8 cellular contexts compared by ENCODE assay signal in genomic region chr7:151083824-151084160, GRCh38. TPM values are rescaled to one million over a fixed set of nuclear protein-coding genes. Genes with fewer than 3 reads are reported as not detected.
DNase-seq lines count a peak whose midpoint lies in the region; ATAC-seq and TF ChIP-seq lines count a peak whose summit lies in the region.

No MANE protein-coding gene starts in this region.

- DNase-seq in CD14-positive monocyte (ENCODE audit: low spot score): no peak
- no peak for DNase-seq in NT2/D1 (ENCODE audit: low read depth, low spot score)
- DNase-seq in effector memory CD8-positive, alpha-beta T cell: no peak
- no peak for DNase-seq in neural progenitor cell (ENCODE audit: low spot score)
- no peak for DNase-seq in NCI-H2196 (lab: John Stamatoyannopoulos, UW; ENCODE audit: unreplicated experiment)
- DNase-seq in NCI-H2107 treated with DMSO at 0.1 percent for 48 hours (lab: John Stamatoyannopoulos, UW; ENCODE audit: unreplicated experiment): no peak
- no peak for DNase-seq in NCI-H446 (lab: John Stamatoyannopoulos, UW)
- no peak for DNase-seq in GM10266 (ENCODE audit: extremely low spot score)

- H2AFZ ChIP-seq in neural progenitor cell (replicated peaks): peak overlapping the region; percentile 74

- H3K9me3 ChIP-seq in NT2/D1 (ENCODE audit: insufficient read depth, low read length): no peaks in the 10 kb centered on the region
- no peaks in the 10 kb centered on the region for H3K9me3 ChIP-seq in neural progenitor cell (ENCODE audit: low read depth)

- H3K4me1 ChIP-seq in NT2/D1 (ENCODE audit: insufficient read depth, insufficient read length): peaks cover 15% of the 10 kb centered on the region
- peaks cover 48% of the 10 kb centered on the region for H3K4me1 ChIP-seq in neural progenitor cell

- H3K4me1 Mint-ChIP-seq in CD14-positive monocyte (peaks cover 50% of the 10 kb centered on the region), neural progenitor cell (peaks cover 41% of the 10 kb centered on the region)
- peaks cover 29 to 33% of the 10 kb centered on the region in 2 donors for H3K4me1 Mint-ChIP-seq in effector memory CD8-positive, alpha-beta T cell (ENCODE audit: low read depth in 2 of 2)

- H3K27me3 ChIP-seq in NT2/D1 (ENCODE audit: insufficient read depth, insufficient read length): peaks cover 19% of the 10 kb centered on the region
- peaks cover 21% of the 10 kb centered on the region for H3K27me3 ChIP-seq in neural progenitor cell

- intact Hi-C loops in CD14-positive monocyte (cut with micrococcal nuclease): loop anchor here in 1 of 2 donors (10.0 kb wide), 2 partner anchors 299 to 709 kb away; partner anchors contain the start of gene ZNF775

- peaks cover 66% of the 10 kb centered on the region for H3F3A ChIP-seq in neural progenitor cell (ENCODE audit: low read depth)

- H3K27me3 Mint-ChIP-seq in CD14-positive monocyte (ENCODE audit: low read depth in 3 of 3) (peaks cover 0 to 2% (median 0%) of the 10 kb centered on the region in 3 donors), neural progenitor cell (ENCODE audit: insufficient read depth, low read depth) (peaks cover 18% of the 10 kb centered on the region)
- H3K27me3 Mint-ChIP-seq in effector memory CD8-positive, alpha-beta T cell: peaks cover 0 to 9% of the 10 kb centered on the region in 2 donors

- no peak for ATAC-seq in effector memory CD8-positive, alpha-beta T cell (replicated peaks)

- H3K4me3 ChIP-seq in NT2/D1 (ENCODE audit: insufficient read length, low read depth) (peak overlapping the region; percentile 36), neural progenitor cell (peak overlapping the region; percentile 96)

- H4K20me1 ChIP-seq in neural progenitor cell (ENCODE audit: low read depth): peaks cover 37% of the 10 kb centered on the region

- TF ChIP-seq CTCF in CD14-positive monocyte (IDR thresholded peaks at IDR 0.05): no peak
- no peak for TF ChIP-seq CTCF in neural progenitor cell (IDR thresholded peaks at IDR 0.05)
- no peak for TF ChIP-seq CTCF in GM10266 (IDR thresholded peaks at IDR 0.05; ENCODE audit: control insufficient read depth, insufficient read depth, low read depth, missing control alignments)

- H3K36me3 ChIP-seq in NT2/D1 (ENCODE audit: insufficient read depth, insufficient read length, low read length) (peaks cover 10% of the 10 kb centered on the region), neural progenitor cell (no peaks in the 10 kb centered on the region)

- peak overlapping the region in 1 of 2 donors; percentile 84 for H3K4me3 Mint-ChIP-seq in CD14-positive monocyte
- H3K4me3 Mint-ChIP-seq in effector memory CD8-positive, alpha-beta T cell: peak overlapping the region; percentile 94 to 95
- H3K4me3 Mint-ChIP-seq in neural progenitor cell: peak overlapping the region; percentile 93

- H3K9me3 Mint-ChIP-seq in CD14-positive monocyte (peaks cover 0 to 2% (median 0%) of the 10 kb centered on the region in 7 donors), neural progenitor cell (no peaks in the 10 kb centered on the region)
- H3K9me3 Mint-ChIP-seq in effector memory CD8-positive, alpha-beta T cell: no peaks in the 10 kb centered on the region

- no peak overlapping the region for H3K27ac ChIP-seq in neural progenitor cell

- H3K9ac ChIP-seq in NT2/D1 (ENCODE audit: insufficient read length, low read depth) (peak overlapping the region; percentile 66), neural progenitor cell (no peak overlapping the region)

- H3K27ac Mint-ChIP-seq in CD14-positive monocyte (peak overlapping the region in 6 of 7 donors; percentile 25 to 86 (median 64)), neural progenitor cell (no peak overlapping the region)
- peak overlapping the region; percentile 92 to 96 for H3K27ac Mint-ChIP-seq in effector memory CD8-positive, alpha-beta T cell

- peaks cover 0 to 2% of the 10 kb centered on the region in 2 donors for H3K36me3 Mint-ChIP-seq in CD14-positive monocyte
- peaks cover 11% of the 10 kb centered on the region for H3K36me3 Mint-ChIP-seq in effector memory CD8-positive, alpha-beta T cell (ENCODE audit: insufficient read depth)
- H3K36me3 Mint-ChIP-seq in neural progenitor cell: peaks cover 4% of the 10 kb centered on the region

- peaks cover 46% of the 10 kb centered on the region for H3K79me2 ChIP-seq in neural progenitor cell (ENCODE audit: low read depth)

- peak overlapping the region; percentile 86 for H3K4me2 ChIP-seq in neural progenitor cell

RNA-seq across cellular contexts. Expression of gene TMUB1, which starts 0.5 kb away (rescaled TPM):
- 10 to 100 TPM; 17.4 to 19.8 TPM for polyA plus RNA-seq in CD14-positive monocyte
- 6.0 and 49.4 TPM in 2 replicates for total RNA-seq in neural progenitor cell (ENCODE audit: low replicate concordance)

RNA-seq across cellular contexts. Expression of gene AGAP3, which starts 2.5 kb away (rescaled TPM):
- 1 to 10 TPM; 6.4 to 6.8 TPM for polyA plus RNA-seq in CD14-positive monocyte
- 38.9 and 73.0 TPM in 2 replicates for total RNA-seq in neural progenitor cell (ENCODE audit: low replicate concordance)

RNA-seq across cellular contexts. Expression of gene FASTK, which starts 3.2 kb away (rescaled TPM):
- 10 to 100 TPM; 34.7 to 38.6 TPM for polyA plus RNA-seq in CD14-positive monocyte
- 22.4 and 71.0 TPM in 2 replicates for total RNA-seq in neural progenitor cell (ENCODE audit: low replicate concordance)

RNA-seq across cellular contexts. Expression of gene SLC4A2, which starts 24.4 kb away (rescaled TPM):
- 10 to 100 TPM; 21.6 to 23.8 TPM for polyA plus RNA-seq in CD14-positive monocyte
- 26.1 and 85.7 TPM in 2 replicates for total RNA-seq in neural progenitor cell (ENCODE audit: low replicate concordance)

RNA-seq across cellular contexts. Expression of gene CDK5, which starts 26.1 kb away (rescaled TPM):
- 10 to 100 TPM; 24.9 to 31.2 TPM for polyA plus RNA-seq in CD14-positive monocyte
- 8.1 and 10.3 TPM in 2 replicates for total RNA-seq in neural progenitor cell (ENCODE audit: low replicate concordance)
